In genomic region chr18:2979871-2980606, GRCh38 we compare ENCODE assay signal across 8 cellular contexts. TPM values are rescaled to one million over a fixed set of nuclear protein-coding genes. Genes with fewer than 3 reads are reported as not detected.
DNase-seq lines count a peak whose midpoint lies in the region; ATAC-seq lines count a peak whose summit lies in the region.

No MANE protein-coding gene starts in this region.

- ATAC-seq in left ventricle myocardium superior (peak; percentile 8), GM21515 (IDR thresholded peaks at IDR 0.05; ENCODE audit: unreplicated experiment) (no peak)

- H3K27me3 Mint-ChIP-seq in activated CD4-positive, alpha-beta T cell treated with anti-CD3 and anti-CD28 coated beads, Interleukin-2, amount 10 ng/mL, durations not matched to agents 7 days and 5 days: no peaks in the 10 kb centered on the region

- peak overlapping the region; percentile 89 for H3K27ac Mint-ChIP-seq in activated CD4-positive, alpha-beta T cell treated with anti-CD3 and anti-CD28 coated beads, Interleukin-2, amount 10 ng/mL, durations not matched to agents 7 days and 5 days

- no peak for DNase-seq in activated CD4-positive, alpha-beta T cell treated with anti-CD3 and anti-CD28 coated beads, Interleukin-2, amount 10 ng/mL, durations not matched to agents 7 days and 5 days
- DNase-seq in activated CD4-positive, alpha-beta T cell treated with anti-CD3 and anti-CD28 coated beads for 4 hours: no peak
- peak; percentile 3 for DNase-seq in SW480 (ENCODE audit: low spot score)
- DNase-seq in left ventricle myocardium superior: no peak
- no peak for DNase-seq in occipital lobe (lab: John Stamatoyannopoulos, UW)
- DNase-seq in cerebellar nuclear complex (lab: John Stamatoyannopoulos, UW): no peak

- H3K4me3 Mint-ChIP-seq in activated CD4-positive, alpha-beta T cell treated with anti-CD3 and anti-CD28 coated beads, Interleukin-2, amount 10 ng/mL, durations not matched to agents 7 days and 5 days: peak overlapping the region; percentile 82

- CTCF ChIA-PET in activated CD4-positive, alpha-beta T cell treated with anti-CD3 and anti-CD28 coated beads, Interleukin-2, amount 10 ng/mL, durations not matched to agents 7 days and 5 days (lab: Charles Lee): interaction anchor here (0.8 to 5.3 kb wide), 8 partner anchors 8 to 82 kb away, joined by 3 to 22 read pairs (median 6); no protein-coding TSS in a partner anchor

- intact Hi-C loops in left ventricle myocardium superior (cut with micrococcal nuclease): no loop called here

- no peaks in the 10 kb centered on the region for H3K9me3 Mint-ChIP-seq in activated CD4-positive, alpha-beta T cell treated with anti-CD3 and anti-CD28 coated beads, Interleukin-2, amount 10 ng/mL, durations not matched to agents 7 days and 5 days

- H3K36me3 Mint-ChIP-seq in activated CD4-positive, alpha-beta T cell treated with anti-CD3 and anti-CD28 coated beads, Interleukin-2, amount 10 ng/mL, durations not matched to agents 7 days and 5 days (ENCODE audit: low read depth): peaks cover 68% of the 10 kb centered on the region

- POLR2A ChIA-PET in activated CD4-positive, alpha-beta T cell treated with anti-CD3 and anti-CD28 coated beads, Interleukin-2, amount 10 ng/mL, durations not matched to agents 7 days and 5 days (lab: Charles Lee): interaction anchor here (0.6 to 1.1 kb wide), 2 partner anchors 9 to 20 kb away, joined by 3 to 7 read pairs; no protein-coding TSS in a partner anchor

- H3K4me1 Mint-ChIP-seq in activated CD4-positive, alpha-beta T cell treated with anti-CD3 and anti-CD28 coated beads, Interleukin-2, amount 10 ng/mL, durations not matched to agents 7 days and 5 days: peaks cover 75% of the 10 kb centered on the region

- peak overlapping the region; percentile 31 for H3K27ac ChIP-seq in temporal lobe (ENCODE audit: low read depth, low read length)

RNA-seq across cellular contexts. Expression of gene LPIN2, which starts 32.9 kb away (rescaled TPM):
- total RNA-seq in activated CD4-positive, alpha-beta T cell treated with anti-CD3 and anti-CD28 coated beads, Interleukin-2, amount 10 ng/mL, durations not matched to agents 7 days and 5 days: 100 to 1,000 TPM in 1 of 2 experiments, 10 to 100 TPM in 1; 99.6 to 106 TPM
- total RNA-seq in left ventricle myocardium superior (10.6 TPM), temporal lobe (40.1 TPM), occipital lobe (39.9 TPM)
